Comparison of ENCODE assay signal across 24 cellular contexts in the genomic region with DNA sequence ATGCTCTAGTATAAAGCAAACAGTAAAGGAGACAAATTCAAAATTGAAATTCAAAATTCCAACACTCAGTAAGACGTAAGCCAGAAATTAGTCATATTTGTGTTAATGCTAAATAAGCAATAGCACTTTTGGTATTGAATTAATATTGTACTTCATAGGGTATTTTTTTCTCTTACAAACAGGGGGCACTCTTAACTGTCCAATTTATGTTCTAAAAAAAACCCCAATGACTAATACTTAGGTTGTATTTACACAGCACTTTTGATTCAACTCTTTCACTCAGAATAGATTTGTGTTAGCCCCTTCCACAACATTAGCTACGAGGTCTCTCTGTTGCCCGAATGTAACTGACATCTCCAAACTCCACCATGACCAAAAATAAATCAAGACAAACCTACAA.
"Had no signal": no experiment of that assay in that cellular context is flagged by ENCODE, and none has a peak within 500 bp of the region (broad histone marks: within the 10 kb centered on the region; RNA-seq: fewer than 3 reads in every experiment).

No MANE protein-coding gene starts in this region.

- H3K4me3 Mint-ChIP-seq: activated naive CD4-positive, alpha-beta T cell treated with anti-CD3 and anti-CD28 coated beads, Interleukin-2, amount 10 ng/mL, durations not matched to agents 7 days and 5 days; mesothelial cell of epicardium; naive thymus-derived CD8-positive, alpha-beta T cell had no signal

- H3K9me3 ChIP-seq: esophagus muscularis mucosa, prostate gland, testis, vagina had no signal

- H3K27ac Mint-ChIP-seq: activated naive CD4-positive, alpha-beta T cell treated with anti-CD3 and anti-CD28 coated beads, Interleukin-2, amount 10 ng/mL, durations not matched to agents 7 days and 5 days; mesothelial cell of epicardium; naive thymus-derived CD8-positive, alpha-beta T cell had no signal

- H3K4me1 ChIP-seq: esophagus muscularis mucosa, left lung, prostate gland, spleen, testis had no signal

- H3K27ac ChIP-seq: coronary artery, esophagus muscularis mucosa, hepatocyte, left lung, prostate gland, spleen, testis, vagina had no signal

- ATAC-seq: left lung; naive thymus-derived CD8-positive, alpha-beta T cell had no signal

- DNase-seq: activated CD4-positive, alpha-beta T cell treated with anti-CD3 and anti-CD28 coated beads for 4 hours; activated CD4-positive, alpha-beta T cell treated with anti-CD3 and anti-CD28 coated beads, Interleukin-2, amount 50 U/mL, for 48 hours; activated CD4-positive, CD25-positive, alpha-beta regulatory T cell; activated effector memory CD4-positive, alpha-beta T cell treated with Interleukin-2 at 50 U/mL for 16 hours; activated naive CD4-positive, alpha-beta T cell treated with anti-CD3 and anti-CD28 coated beads, Interleukin-2, amount 10 ng/mL, durations not matched to agents 7 days and 5 days; activated T-cell treated with anti-CD3 and anti-CD28 coated beads, Interleukin-2, amount 50 U/mL, for 48 hours; amygdala; cerebellar nuclear complex; glutamatergic neuron; kidney glomerular epithelial cell; left lung; naive thymus-derived CD8-positive, alpha-beta T cell; spleen; stimulated activated CD4-positive, alpha-beta T cell treated with anti-CD3 and anti-CD28 coated beads, Interleukin-4, amount 100 ng/mL, for 1 hour; stimulated activated naive CD4-positive, alpha-beta T cell; testis; trophoblast cell had no signal

- H3K4me1 Mint-ChIP-seq: activated naive CD4-positive, alpha-beta T cell treated with anti-CD3 and anti-CD28 coated beads, Interleukin-2, amount 10 ng/mL, durations not matched to agents 7 days and 5 days; mesothelial cell of epicardium; naive thymus-derived CD8-positive, alpha-beta T cell had no signal

- H3K36me3 ChIP-seq: esophagus muscularis mucosa, left lung, prostate gland, spleen, vagina had no signal

- H3K27me3 Mint-ChIP-seq: activated naive CD4-positive, alpha-beta T cell treated with anti-CD3 and anti-CD28 coated beads, Interleukin-2, amount 10 ng/mL, durations not matched to agents 7 days and 5 days had no signal

- H3K27me3 ChIP-seq: esophagus muscularis mucosa, hepatocyte, left lung, spleen, testis, vagina had no signal

- H3K4me3 ChIP-seq: coronary artery, esophagus muscularis mucosa, hepatocyte, left lung, lung, prostate gland, spleen, testis, vagina had no signal

- H3K36me3 Mint-ChIP-seq: activated naive CD4-positive, alpha-beta T cell treated with anti-CD3 and anti-CD28 coated beads, Interleukin-2, amount 10 ng/mL, durations not matched to agents 7 days and 5 days; mesothelial cell of epicardium had no signal
